ENCODE assay signal across 14 cellular contexts in genomic region chr4:160848901-160849735, GRCh38.
DNase-seq lines count a peak whose midpoint lies in the region; ATAC-seq and TF ChIP-seq lines count a peak whose summit lies in the region.
"Had no signal": no experiment of that assay in that cellular context is flagged by ENCODE, and none has a peak within 500 bp of the region (broad histone marks: within the 10 kb centered on the region; RNA-seq: fewer than 3 reads in every experiment).

No MANE protein-coding gene starts in this region.

- no peak overlapping the region for H2BK5ac ChIP-seq in H9 (ENCODE audit: insufficient read length, low read length)

- no peaks in the 10 kb centered on the region for H3K36me3 ChIP-seq in MG63
- H3K36me3 ChIP-seq in neuron (ENCODE audit: insufficient read depth, low read length): no peaks in the 10 kb centered on the region
- H3K36me3 ChIP-seq: right atrium auricular region, SJSA1 had no signal

- no peak overlapping the region for H3K9ac ChIP-seq in H9 (ENCODE audit: extremely low read depth, insufficient read length, low read length)

- no peak overlapping the region for H2BK120ac ChIP-seq in H9 (ENCODE audit: low read depth, low read length, poor library complexity, severe bottlenecking)

- H3K4me3 ChIP-seq in MG63: no peak overlapping the region
- peak overlapping the region; percentile 3 for H3K4me3 ChIP-seq in choroid plexus epithelial cell (ENCODE audit: low read depth, low read length)
- peak overlapping the region; percentile 22 for H3K4me3 ChIP-seq in neuron (ENCODE audit: low read length)
- H3K4me3 ChIP-seq: right atrium auricular region, SJSA1 had no signal

- no peak overlapping the region for H4K91ac ChIP-seq in H9 (ENCODE audit: insufficient read length, low read depth, low read length)

- H3K27me3 ChIP-seq in MG63 (no peaks in the 10 kb centered on the region), neuron (ENCODE audit: insufficient read depth, low read length) (no peaks in the 10 kb centered on the region), H9 (ENCODE audit: insufficient read depth, low read length) (no peaks in the 10 kb centered on the region)
- H3K27me3 ChIP-seq: right atrium auricular region, SJSA1 had no signal

- no peak overlapping the region for H2BK15ac ChIP-seq in H9 (ENCODE audit: low read depth, low read length)

- no peak overlapping the region for H4K8ac ChIP-seq in H9 (replicated peaks; ENCODE audit: insufficient read length, low read depth, low read length)

- no peak overlapping the region for H2AK5ac ChIP-seq in H9 (ENCODE audit: insufficient read length, low read length)

- H3K79me2 ChIP-seq in H9 (ENCODE audit: insufficient read depth, low read length): no peaks in the 10 kb centered on the region

- no peak overlapping the region for H3K14ac ChIP-seq in H9 (ENCODE audit: insufficient read depth, low read length)

- H3K9me3 ChIP-seq in MG63 (no peaks in the 10 kb centered on the region), neuron (ENCODE audit: low read length) (no peaks in the 10 kb centered on the region), H9 (ENCODE audit: control insufficient read depth, low read depth, low read length) (no peaks in the 10 kb centered on the region)
- H3K9me3 ChIP-seq: right atrium auricular region, SJSA1 had no signal

- H3K79me1 ChIP-seq in H9 (ENCODE audit: insufficient read depth, low read depth, low read length, poor library complexity, severe bottlenecking): no peaks in the 10 kb centered on the region

- no peak overlapping the region for H4K5ac ChIP-seq in H9 (ENCODE audit: insufficient read length, low read depth, low read length)

- no peak overlapping the region for H2BK20ac ChIP-seq in H9 (ENCODE audit: low read depth, low read length, poor library complexity, severe bottlenecking)

- no peaks in the 10 kb centered on the region; the same call in 1 of the 2 replicates for H3K27me3 Mint-ChIP-seq in H9 (ENCODE audit: low read depth)
- H3K27me3 Mint-ChIP-seq: CD4-positive, alpha-beta memory T cell had no signal

- H3T11ph ChIP-seq in H9 (ENCODE audit: low read length): no peak overlapping the region

- in situ Hi-C loops in Caki2 (cut with HindIII; ENCODE audit: low pct_unique_long_range_greater_than_20kb, low sequenced_read_pairs): no loop called here

- no peak overlapping the region for H2BK12ac ChIP-seq in H9 (ENCODE audit: insufficient read length, low read depth, low read length)

- peak; percentile 6 for DNase-seq in Caki2 (ENCODE audit: low read depth)
- peak; percentile 2 for DNase-seq in MG63
- peak; percentile 38 for DNase-seq in choroid plexus epithelial cell (ENCODE audit: low read depth)
- no peak for DNase-seq in posterior vena cava (ENCODE audit: low spot score)
- DNase-seq in activated T-cell treated with anti-CD3 and anti-CD28 coated beads, Interleukin-2, amount 50 U/mL, for 48 hours: no peak
- DNase-seq in H9: no peak
- DNase-seq: activated naive CD4-positive, alpha-beta T cell treated with anti-CD3 and anti-CD28 coated beads for 36 hours; CD4-positive, alpha-beta memory T cell; NCI-H1105; NCI-H526 had no signal

- no peak overlapping the region for H3K56ac ChIP-seq in H9 (ENCODE audit: insufficient read length, low read depth, low read length)

- H3K18ac ChIP-seq in H9 (ENCODE audit: insufficient read length, low read depth, low read length): no peak overlapping the region

- H3K4me1 ChIP-seq in neuron (ENCODE audit: insufficient read depth, low read length): peaks cover 14% of the 10 kb centered on the region
- H3K4me1 ChIP-seq in H9 (ENCODE audit: insufficient read depth, low read length): 0 out of 2 replicates have a peak, but pooled peaks cover 2% of the 10 kb centered on the region
- H3K4me1 ChIP-seq: right atrium auricular region, SJSA1 had no signal

- H2AFZ ChIP-seq in neuron (ENCODE audit: low read depth, low read length) (peak overlapping the region; percentile 32), H9 (ENCODE audit: low read length) (no peak overlapping the region)

- no peak overlapping the region for H3K23ac ChIP-seq in H9 (ENCODE audit: insufficient read length, low read depth, low read length)

- H4K20me1 ChIP-seq in H9 (ENCODE audit: control insufficient read depth, insufficient read depth, insufficient read length): no peaks in the 10 kb centered on the region

- peak overlapping the region in 1 of 3 experiments; percentile 57; a peak in 2 of 7 replicates for H3K27ac Mint-ChIP-seq in H9
- H3K27ac Mint-ChIP-seq: activated naive CD4-positive, alpha-beta T cell treated with anti-CD3 and anti-CD28 coated beads for 36 hours had no signal

- H3K4me3 Mint-ChIP-seq in H9: no peak overlapping the region
- H3K4me3 Mint-ChIP-seq: activated naive CD4-positive, alpha-beta T cell treated with anti-CD3 and anti-CD28 coated beads for 36 hours; CD4-positive, alpha-beta memory T cell had no signal

- H3K4me2 ChIP-seq in H9 (ENCODE audit: insufficient read depth, insufficient read length, low read length): no peak overlapping the region

- H3K4ac ChIP-seq in H9 (ENCODE audit: low read depth, low read length): no peak overlapping the region

- no peaks in the 10 kb centered on the region for H3K9me3 Mint-ChIP-seq in H9

- H3K27ac ChIP-seq in H9 (ENCODE audit: insufficient read length, low read depth, low read length): no peak overlapping the region
- H3K27ac ChIP-seq: right atrium auricular region, SJSA1 had no signal

- intact Hi-C loops in posterior vena cava (cut with DNase I): no loop called here

- TF ChIP-seq CTCF in choroid plexus epithelial cell (conservative IDR thresholded peaks at IDR 0.05; ENCODE audit: low read depth, low read length) (no peak), H9 (conservative IDR thresholded peaks at IDR 0.05) (no peak)

- H3K36me3 Mint-ChIP-seq in H9 (ENCODE audit: insufficient read depth in 1 of 3, low read depth in 3 of 3): no peaks in the 10 kb centered on the region
- H3K36me3 Mint-ChIP-seq: CD4-positive, alpha-beta memory T cell had no signal

- no CpG with 5 or more reads among the region's 8 CpGs for WGBS in H9 (ENCODE audit: extremely low coverage, insufficient read length, low lambda C conversion rate)

- peaks cover 0 to 7% of the 10 kb centered on the region in 2 experiments; a peak in 2 of 4 replicates for H3K4me1 Mint-ChIP-seq in H9
- H3K4me1 Mint-ChIP-seq: CD4-positive, alpha-beta memory T cell had no signal

- ATAC-seq in HG02852 (IDR thresholded peaks at IDR 0.05; ENCODE audit: unreplicated experiment): no peak

- no peaks in the 10 kb centered on the region for H3K23me2 ChIP-seq in H9 (ENCODE audit: insufficient read length, low read depth, low read length, poor library complexity, severe bottlenecking)

Comparison
In these comparisons a context has a peak if more than half of its experiments do, and no peak if none do; other contexts are left out.
1. DNase-seq: peak in Caki2 (single experiment), MG63 (single experiment) and choroid plexus epithelial cell (single experiment); none in posterior vena cava (single experiment), activated T-cell treated with anti-CD3 and anti-CD28 coated beads, Interleukin-2, amount 50 U/mL, for 48 hours (0 of 2) and H9 (single experiment).